8 cellular contexts compared by ENCODE assay signal in genomic region chr1:161176468-161177111, GRCh38. TPM values are rescaled to one million over a fixed set of nuclear protein-coding genes. Genes with fewer than 3 reads are reported as not detected.
DNase-seq lines count a peak whose midpoint lies in the region; ATAC-seq lines count a peak whose summit lies in the region.

No MANE protein-coding gene starts in this region.

- H3K4me3 Mint-ChIP-seq in T-helper 2 cell treated with Interferon-gamma antibody and Interleukin-4, amounts not matched to agents 5 μg/mL and 100 μg/mL, for 36 hours = peak overlapping the region; percentile 100

- H3K27ac ChIP-seq in stomach smooth muscle (ENCODE audit: low read length) = peak overlapping the region; percentile 89

- H3K27me3 Mint-ChIP-seq in T-helper 2 cell treated with Interferon-gamma antibody and Interleukin-4, amounts not matched to agents 5 μg/mL and 100 μg/mL, for 36 hours (ENCODE audit: low read depth) = no peaks in the 10 kb centered on the region

- H3K36me3 ChIP-seq in stomach smooth muscle (ENCODE audit: control insufficient read depth in 2 of 2, insufficient read depth in 2 of 2, low read length in 2 of 2) = peaks cover 24 to 28% of the 10 kb centered on the region in 2 donors

- peak overlapping the region; percentile 100 for H3K27ac Mint-ChIP-seq in T-helper 2 cell treated with Interferon-gamma antibody and Interleukin-4, amounts not matched to agents 5 μg/mL and 100 μg/mL, for 36 hours
- H3K27ac Mint-ChIP-seq in activated naive CD4-positive, alpha-beta T cell treated with anti-CD3 and anti-CD28 coated beads, Interleukin-2, amount 50 U/mL, for 72 hours = peak overlapping the region; percentile 94 to 100

- no peaks in the 10 kb centered on the region for H3K9me3 ChIP-seq in iPS-18c (ENCODE audit: control insufficient read depth, insufficient read depth, low read length)
- H3K9me3 ChIP-seq in stomach smooth muscle (ENCODE audit: control insufficient read depth in 2 of 2, low read length in 2 of 2) = no peaks in the 10 kb centered on the region

- H3K4me3 ChIP-seq in iPS-18c (ENCODE audit: insufficient read depth, low read depth, low read length) (peak overlapping the region; percentile 90), stomach smooth muscle (ENCODE audit: low read length in 2 of 2) (peak overlapping the region; percentile 78 to 95)

- no peak for DNase-seq in T-helper 2 cell treated with Interferon-gamma antibody and Interleukin-4, amounts not matched to agents 5 μg/mL and 100 μg/mL, for 36 hours (ENCODE audit: low spot score)
- no peak for DNase-seq in T-helper 2 cell
- DNase-seq in activated naive CD4-positive, alpha-beta T cell treated with anti-CD3 and anti-CD28 coated beads, Interleukin-2, amount 50 U/mL, for 72 hours (ENCODE audit: low spot score in 2 of 2) = no peak
- no peak for DNase-seq in stimulated activated naive CD4-positive, alpha-beta T cell (lab: John Stamatoyannopoulos, UW)
- DNase-seq in NCI-H1436 treated with DMSO at 0.1 percent for 48 hours (lab: John Stamatoyannopoulos, UW) = no peak
- no peak for DNase-seq in stimulated activated CD4-positive, alpha-beta T cell treated with anti-CD3 and anti-CD28 coated beads, Interleukin-4, amount 100 ng/mL, for 4 hours

- peaks cover 27% of the 10 kb centered on the region for H3K4me1 ChIP-seq in stomach smooth muscle (ENCODE audit: control insufficient read depth, insufficient read depth, low read length)

- H3K4me1 Mint-ChIP-seq in T-helper 2 cell treated with Interferon-gamma antibody and Interleukin-4, amounts not matched to agents 5 μg/mL and 100 μg/mL, for 36 hours (ENCODE audit: low read depth) = peaks cover 41% of the 10 kb centered on the region

- peak overlapping the region; percentile 86 to 95 for H3K9ac ChIP-seq in stomach smooth muscle (ENCODE audit: low read length in 2 of 2)

- no peaks in the 10 kb centered on the region for H3K27me3 ChIP-seq in stomach smooth muscle (ENCODE audit: control insufficient read depth in 1 of 2, insufficient read depth in 2 of 2, low read length in 2 of 2)

- peak in 1 of 2 donors; percentile 2 for ATAC-seq in activated naive CD4-positive, alpha-beta T cell treated with anti-CD3 and anti-CD28 coated beads, Interleukin-2, amount 50 U/mL, for 72 hours

- H3K9me3 Mint-ChIP-seq in T-helper 2 cell treated with Interferon-gamma antibody and Interleukin-4, amounts not matched to agents 5 μg/mL and 100 μg/mL, for 36 hours = no peaks in the 10 kb centered on the region
- no peaks in the 10 kb centered on the region for H3K9me3 Mint-ChIP-seq in activated naive CD4-positive, alpha-beta T cell treated with anti-CD3 and anti-CD28 coated beads, Interleukin-2, amount 50 U/mL, for 72 hours

- H3K36me3 Mint-ChIP-seq in T-helper 2 cell treated with Interferon-gamma antibody and Interleukin-4, amounts not matched to agents 5 μg/mL and 100 μg/mL, for 36 hours (ENCODE audit: low read depth) = peaks cover 43% of the 10 kb centered on the region
- peaks cover 41 to 49% of the 10 kb centered on the region in 2 donors for H3K36me3 Mint-ChIP-seq in activated naive CD4-positive, alpha-beta T cell treated with anti-CD3 and anti-CD28 coated beads, Interleukin-2, amount 50 U/mL, for 72 hours

RNA-seq across cellular contexts. Expression of gene B4GALT3, which starts 0.7 kb away (rescaled TPM):
- 10 to 100 TPM; 39.0 to 92.4 TPM for total RNA-seq in activated naive CD4-positive, alpha-beta T cell treated with anti-CD3 and anti-CD28 coated beads, Interleukin-2, amount 50 U/mL, for 72 hours

RNA-seq across cellular contexts. Expression of gene PPOX, which starts 10.4 kb away (rescaled TPM):
- 10 to 100 TPM; 28.2 to 41.0 TPM for total RNA-seq in activated naive CD4-positive, alpha-beta T cell treated with anti-CD3 and anti-CD28 coated beads, Interleukin-2, amount 50 U/mL, for 72 hours

RNA-seq across cellular contexts. Expression of gene USP21, which starts 17.3 kb away (rescaled TPM):
- 10 to 100 TPM; 30.3 to 60.3 TPM for total RNA-seq in activated naive CD4-positive, alpha-beta T cell treated with anti-CD3 and anti-CD28 coated beads, Interleukin-2, amount 50 U/mL, for 72 hours

RNA-seq across cellular contexts. Expression of gene ADAMTS4, which starts 22.3 kb away (rescaled TPM):
- 1 to 10 TPM; 2.7 to 4.2 TPM for total RNA-seq in activated naive CD4-positive, alpha-beta T cell treated with anti-CD3 and anti-CD28 coated beads, Interleukin-2, amount 50 U/mL, for 72 hours

RNA-seq across cellular contexts. Expression of gene UFC1, which starts 22.8 kb away (rescaled TPM):
- total RNA-seq in activated naive CD4-positive, alpha-beta T cell treated with anti-CD3 and anti-CD28 coated beads, Interleukin-2, amount 50 U/mL, for 72 hours = 100 to 1,000 TPM in 1 of 2 donors, 10 to 100 TPM in 1; 95.8 to 239 TPM
